Comparison of ENCODE assay signal across 11 cellular contexts in the genomic region with DNA sequence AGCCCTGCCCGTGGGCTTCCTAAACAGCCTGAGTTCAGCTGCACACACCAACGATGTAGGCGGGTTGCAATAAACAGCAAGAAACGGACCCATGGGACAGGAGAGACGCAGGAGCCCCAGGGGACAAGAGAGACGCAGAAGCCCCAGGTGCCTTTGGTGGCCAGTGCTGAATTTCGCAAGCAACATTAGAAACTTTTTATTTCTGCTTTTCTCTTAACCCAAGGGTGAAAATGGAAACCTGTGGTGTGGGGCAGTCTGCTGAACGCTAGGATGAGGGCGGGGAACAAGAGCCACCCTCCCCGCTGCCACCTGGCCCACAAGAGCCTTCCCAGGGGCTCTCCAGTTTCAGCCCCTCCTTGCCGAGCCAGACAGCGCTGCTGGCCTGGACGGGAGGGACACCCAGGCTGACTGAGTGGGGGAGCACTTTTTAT. TPM values are rescaled to one million over a fixed set of nuclear protein-coding genes. Genes with fewer than 3 reads are reported as not detected.
DNase-seq lines count a peak whose midpoint lies in the region; ATAC-seq and TF ChIP-seq lines count a peak whose summit lies in the region.
"Had no signal": no experiment of that assay in that cellular context is flagged by ENCODE, and none has a peak within 500 bp of the region (broad histone marks: within the 10 kb centered on the region; RNA-seq: fewer than 3 reads in every experiment).

No MANE protein-coding gene starts in this region.

- H3K27me3 Mint-ChIP-seq in memory B cell: no peaks in the 10 kb centered on the region

- intact Hi-C loops in adrenal gland (cut with DNase I): no loop called here

- no peaks in the 10 kb centered on the region for H3K27me3 ChIP-seq in adrenal gland
- H3K27me3 ChIP-seq: stomach had no signal

- H3K4me1 Mint-ChIP-seq in memory B cell: peaks cover 44% of the 10 kb centered on the region

- H3K36me3 Mint-ChIP-seq in memory B cell: peaks cover 7% of the 10 kb centered on the region

- TF ChIP-seq POLR2A in adrenal gland (IDR thresholded peaks at IDR 0.05): no peak

- no peaks in the 10 kb centered on the region for H3K36me3 ChIP-seq in adrenal gland (replicated peaks in 1 of 2)

- peaks cover 14 to 17% of the 10 kb centered on the region in 2 donors for H3K4me1 ChIP-seq in adrenal gland (replicated peaks in 1 of 2)

- ATAC-seq in GM18867 (IDR thresholded peaks at IDR 0.05; ENCODE audit: unreplicated experiment) (peak; percentile 56), GM21737 (IDR thresholded peaks at IDR 0.05; ENCODE audit: unreplicated experiment) (peak; percentile 50), HG03575 (IDR thresholded peaks at IDR 0.05; ENCODE audit: extremely low read depth, insufficient number of reproducible peaks, low FRiP score, unreplicated experiment) (peak; percentile 42), memory B cell (ENCODE audit: low read depth) (peak; percentile 67)

- no peak overlapping the region for H3K4me3 ChIP-seq in adrenal gland
- H3K4me3 ChIP-seq: stomach had no signal

- no peak overlapping the region for H3K27ac ChIP-seq in adrenal gland

- TF ChIP-seq CTCF in adrenal gland (IDR thresholded peaks at IDR 0.05): no peak

- H3K9me3 Mint-ChIP-seq in memory B cell: no peaks in the 10 kb centered on the region

- peak; percentile 72 to 87 for DNase-seq in memory B cell (ENCODE audit: low spot score in 2 of 2)
- no peak for DNase-seq in OCI-M1 (lab: John Stamatoyannopoulos, UW)
- DNase-seq in adrenal gland: no peak
- DNase-seq in stimulated activated CD4-positive, alpha-beta T cell treated with anti-CD3 and anti-CD28 coated beads, Interleukin-2, amount 100 ng/mL, for 48 hours: no peak
- no peak for DNase-seq in activated CD4-positive, alpha-beta T cell treated with anti-CD3 and anti-CD28 coated beads, Interleukin-2, amount 50 U/mL, for 4 hours
- DNase-seq: activated CD4-positive, CD25-positive, alpha-beta regulatory T cell treated with anti-CD3 and anti-CD28 coated beads, Interleukin-2, amount 50 U/mL, for 72 hours; effector CD4-positive, alpha-beta T cell; stomach had no signal

- WGBS in adrenal gland, 4 donors: 78 to 84% (median 80%) methylated on average over 12 to 13 of the region's 13 CpGs

- H3K9me3 ChIP-seq in adrenal gland (replicated peaks in 1 of 3): no peaks in the 10 kb centered on the region
- H3K9me3 ChIP-seq: stomach had no signal

- peak overlapping the region; percentile 80 for H3K4me3 Mint-ChIP-seq in memory B cell

- H3K27ac Mint-ChIP-seq in memory B cell: peak overlapping the region; percentile 99

RNA-seq across cellular contexts. Expression of gene GPR146, which starts 20.0 kb away (rescaled TPM):
- total RNA-seq in adrenal gland: 10 to 100 TPM in 4 of 8 donors, 1 to 10 TPM in 4; 2.8 to 17.3 (median 9.9) TPM
- polyA plus RNA-seq in adrenal gland: 10 to 100 TPM in 1 of 3 donors, 1 to 10 TPM in 1, under 1 TPM in 1; 0.90 to 14.2 (median 7.9) TPM

RNA-seq across cellular contexts. Expression of gene CYP2W1, which starts 41.4 kb away (rescaled TPM):
- total RNA-seq in adrenal gland: 10 to 100 TPM in 7 of 8 donors, 1 to 10 TPM in 1; 5.4 to 71.0 (median 42.0) TPM
- polyA plus RNA-seq in adrenal gland: 10 to 100 TPM in 2 of 3 donors, under 1 TPM in 1; 0.70 to 63.7 (median 41.0) TPM

RNA-seq across cellular contexts. Expression of gene COX19, which starts 49.0 kb away (rescaled TPM):
- total RNA-seq in adrenal gland: 10 to 100 TPM in 7 of 8 donors, 1 to 10 TPM in 1; 9.1 to 32.4 (median 18.9) TPM
- polyA plus RNA-seq in adrenal gland: 10 to 100 TPM; 12.3 to 28.6 (median 14.0) TPM

Comparison
In these comparisons a context has a peak if more than half of its experiments do, and no peak if none do; other contexts are left out.
1. DNase-seq: peak in memory B cell (2 of 2); none in OCI-M1 (single experiment), adrenal gland (0 of 7), stimulated activated CD4-positive, alpha-beta T cell treated with anti-CD3 and anti-CD28 coated beads, Interleukin-2, amount 100 ng/mL, for 48 hours (0 of 2) and activated CD4-positive, alpha-beta T cell treated with anti-CD3 and anti-CD28 coated beads, Interleukin-2, amount 50 U/mL, for 4 hours (0 of 2).
2. Peak in every context shown above with its lines, with median percentiles within 50 percentile points of each other: ATAC-seq.